Comparison of ENCODE assay signal across 30 cellular contexts in the genomic region with DNA sequence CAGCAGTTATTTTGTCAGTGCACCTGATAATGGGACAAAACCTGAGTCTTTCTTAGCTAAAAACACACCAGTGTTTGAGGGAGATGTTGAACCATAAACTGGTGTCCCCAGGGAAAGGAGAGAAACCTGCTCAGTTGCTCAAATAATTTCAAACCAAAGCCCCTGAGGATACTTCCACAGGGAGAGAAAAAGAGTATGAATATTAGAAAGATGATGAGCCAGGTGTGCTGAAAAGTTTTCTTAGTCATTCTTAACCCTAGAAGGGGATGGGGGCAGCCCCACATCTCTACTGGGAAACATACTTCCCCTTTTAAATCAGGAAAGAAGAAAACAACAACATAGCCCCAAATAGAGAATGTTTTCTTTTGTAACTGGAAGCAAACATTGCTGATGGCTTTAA. TPM values are rescaled to one million over a fixed set of nuclear protein-coding genes. Genes with fewer than 3 reads are reported as not detected.
DNase-seq lines count a peak whose midpoint lies in the region; ATAC-seq, FAIRE-seq and TF ChIP-seq lines count a peak whose summit lies in the region.
"Had no signal": no experiment of that assay in that cellular context is flagged by ENCODE, and none has a peak within 500 bp of the region (broad histone marks: within the 10 kb centered on the region; RNA-seq: fewer than 3 reads in every experiment).

No MANE protein-coding gene starts in this region.

- H3K27me3 ChIP-seq in GM12878 (replicated peaks in 1 of 2; ENCODE audit: control insufficient read depth in 2 of 2, insufficient read depth in 2 of 2, low read length in 1 of 2) (no peaks in the 10 kb centered on the region), thyroid gland (no peaks in the 10 kb centered on the region)
- H3K27me3 ChIP-seq: BE2C had no signal

- H3K9ac ChIP-seq in GM12878 (ENCODE audit: control insufficient read depth, insufficient read depth, low read length): no peak overlapping the region

- peak; percentile 47 for ATAC-seq in GM18858 (IDR thresholded peaks at IDR 0.05; ENCODE audit: unreplicated experiment)
- peak; percentile 66 for ATAC-seq in HG02588 (IDR thresholded peaks at IDR 0.05; ENCODE audit: unreplicated experiment)
- peak; percentile 74 for ATAC-seq in GM12878
- ATAC-seq in HG03565 (IDR thresholded peaks at IDR 0.05; ENCODE audit: unreplicated experiment): no peak
- ATAC-seq in HG02852 (IDR thresholded peaks at IDR 0.05; ENCODE audit: unreplicated experiment): no peak
- ATAC-seq: activated CD8-positive, alpha-beta memory T cell treated with anti-CD3 and anti-CD28 coated beads, Interleukin-2, amount 10 ng/mL, durations not matched to agents 7 days and 5 days; activated naive CD4-positive, alpha-beta T cell treated with anti-CD3 and anti-CD28 coated beads, Interleukin-2, amount 50 U/mL, for 72 hours had no signal

- SMC1A ChIA-PET in GM12878 (lab: Charles Lee; ENCODE audit: uncharacterized antibody, unreplicated experiment): interaction anchor here (0.7 to 2.6 kb wide), 2 partner anchors 8 to 21 kb away, joined by 3 to 10 read pairs; no protein-coding TSS in a partner anchor

- no peak for FAIRE-seq in GM12878 (lab: Jason Lieb, UNC)
- FAIRE-seq: A549, RCC 7860 had no signal

- RAD21 ChIA-PET in GM12878 (lab: Charles Lee; ENCODE audit: unreplicated experiment): interaction anchor here (1.3 to 1.9 kb wide), 2 partner anchors 21 to 23 kb away, joined by 4 read pairs; no protein-coding TSS in a partner anchor

- no peak for TF ChIP-seq EP300 in GM12878 (IDR thresholded peaks at IDR 0.05; ENCODE audit: borderline replicate concordance in 1 of 2, control insufficient read depth in 1 of 2, low read depth in 2 of 2, low read length in 2 of 2)

- H3K4me3 ChIP-seq in GM12878 (no peak overlapping the region), thyroid gland (replicated peaks in 1 of 3) (no peak overlapping the region)
- H3K4me3 ChIP-seq: A549, tibial artery had no signal

- H3K4me2 ChIP-seq in GM12878 (ENCODE audit: control insufficient read depth, insufficient read depth): peak overlapping the region; percentile 31
- H3K4me2 ChIP-seq: A549 had no signal

- H3K4me1 ChIP-seq in GM12878 (ENCODE audit: control insufficient read depth, insufficient read depth, low read length): peaks cover 12% of the 10 kb centered on the region
- no peaks in the 10 kb centered on the region for H3K4me1 ChIP-seq in thyroid gland
- H3K4me1 ChIP-seq: A549, BE2C, tibial artery had no signal

- no peaks in the 10 kb centered on the region for H3K79me2 ChIP-seq in GM12878 (ENCODE audit: control insufficient read depth, insufficient read depth, low read length)

- no peak for TF ChIP-seq RAD21 in GM12878 (IDR thresholded peaks at IDR 0.05; ENCODE audit: insufficient read depth, low read depth, low read length)

- TF ChIP-seq POLR2A in GM12878 (IDR thresholded peaks at IDR 0.05; ENCODE audit: low read depth, low read length) (no peak), thyroid gland (IDR thresholded peaks at IDR 0.05) (no peak)

- H3K27ac ChIP-seq in 22Rv1 (peak overlapping the region; percentile 27), GM12878 (ENCODE audit: control insufficient read depth, insufficient read depth) (peak overlapping the region; percentile 22), thyroid gland (no peak overlapping the region)
- H3K27ac ChIP-seq: A549, tibial artery had no signal

- H3K9me3 ChIP-seq in GM12878 (replicated peaks; ENCODE audit: control insufficient read depth, insufficient read depth, low read length) (no peaks in the 10 kb centered on the region), thyroid gland (no peaks in the 10 kb centered on the region)
- H3K9me3 ChIP-seq: A549, BE2C, tibial artery had no signal

- in situ Hi-C loops in GM12878 (cut with MboI): no loop called here

- TF ChIP-seq CTCF in 22Rv1 (IDR thresholded peaks at IDR 0.05): no peak
- TF ChIP-seq CTCF in GM12878 (IDR thresholded peaks at IDR 0.05 in 2 of 3, conservative IDR thresholded peaks at IDR 0.05 in 1 of 3; ENCODE audit: control insufficient read depth in 2 of 3, extremely low read depth in 1 of 3, insufficient read depth in 1 of 3, low read depth in 3 of 3, low read length in 3 of 3): no peak
- no peak for TF ChIP-seq CTCF in thyroid gland (IDR thresholded peaks at IDR 0.05)

- no peaks in the 10 kb centered on the region for H4K20me1 ChIP-seq in GM12878 (ENCODE audit: control insufficient read depth, insufficient read depth)

- intact Hi-C loops in GM12878 (cut with micrococcal nuclease; ENCODE audit: unreplicated experiment) (no loop called here), thyroid gland (cut with DNase I) (no loop called here)

- H3K36me3 ChIP-seq in GM12878 (ENCODE audit: control insufficient read depth in 2 of 2, insufficient read depth in 2 of 2, low read length in 1 of 2): no peaks in the 10 kb centered on the region
- H3K36me3 ChIP-seq in thyroid gland: no peaks in the 10 kb centered on the region
- H3K36me3 ChIP-seq: tibial artery had no signal

- CTCF ChIA-PET in GM12878 (lab: Yijun Ruan, JAX): interaction anchor here (0.6 to 2.6 kb wide), 2 partner anchors 57 to 123 kb away, joined by 3 to 8 read pairs; no protein-coding TSS in a partner anchor

- BruUV-seq in GM12878 (replicated peaks; lab: Mats Ljungman, UMichigan): no TSS peak

- DNase-seq in GM12878 (ENCODE audit: low read depth, low spot score) (no peak), thyroid gland (no peak), GM19240 (ENCODE audit: insufficient read length, low spot score) (no peak)
- DNase-seq: activated CD4-positive, alpha-beta T cell treated with anti-CD3 and anti-CD28 coated beads, Interleukin-2, amount 10 ng/mL, durations not matched to agents 24 days and 14 days; activated CD8-positive, alpha-beta memory T cell treated with anti-CD3 and anti-CD28 coated beads, Interleukin-2, amount 10 ng/mL, durations not matched to agents 7 days and 5 days; aorta; BE2C; dermis blood vessel endothelial cell; EL; IMR-90; mammary epithelial cell; NCI-H1105; NCI-H2081 treated with DMSO at 0.1 percent for 48 hours; NCI-H510A; occipital lobe; stimulated activated CD4-positive, alpha-beta T cell treated with anti-CD3 and anti-CD28 coated beads, Interleukin-2, amount 100 ng/mL, for 48 hours; T-helper 2 cell; tibial artery had no signal

- H2AFZ ChIP-seq in GM12878 (ENCODE audit: control insufficient read depth, low read depth, low read length): peak overlapping the region; percentile 49

- POLR2A ChIA-PET in GM12878 (lab: Charles Lee): no interaction called here

RNA-seq across cellular contexts. Expression of a gene that starts 30.3 kb away (rescaled TPM):
- total RNA-seq in GM12878 (2013; cell fraction: nucleolus; rRNA removed): 53.0 and 64.6 TPM in 2 replicates
- total RNA-seq in GM12878 (2014; rRNA removed) (28.5 and 29.2 TPM in 2 replicates), GM12878 (2014; rRNA removed; fragmentation: Illumina TruSeq; extraction: Trizol) (24.8 and 26.5 TPM in 2 replicates), GM12878 (2021) (38.7 and 41.9 TPM in 2 replicates), thyroid gland (10 to 100 TPM; 59.5 to 94.2 (median 72.2) TPM)
- 14.9 TPM for polyA plus RNA-seq in GM12878 (2011; ENCODE audit: low read depth)
- polyA plus RNA-seq in GM12878 (2011; rRNA removed) (27.8 and 38.2 TPM in 2 replicates), GM12878 (2014; fragmentation: Illumina TruSeq; extraction: Trizol) (37.2 and 42.0 TPM in 2 replicates), GM12878 (2014; fragmentation: Nextera tagmentation; extraction: Ambion mirVana) (10 to 100 TPM in 1 of 2 experiments, 1 to 10 TPM in 1; 5.7 to 11.5 TPM), GM12878 (2014; rRNA removed) (30.5 and 34.5 TPM in 2 replicates), GM12878 (2016; fragmentation: Nextera tagmentation; extraction: Ambion mirVana) (1 to 10 TPM; 7.4 to 9.3 TPM)
- 30.3 and 30.4 TPM in 2 replicates for polyA plus RNA-seq in GM12878 (2011; cell fraction: cytosol; rRNA removed)
- 27.5 and 28.0 TPM in 2 replicates for polyA plus RNA-seq in GM12878 (2011; cell fraction: nucleus; rRNA removed)
- polyA plus RNA-seq in GM12878 (2012): 27.9 and 28.1 TPM in 2 replicates
- polyA minus RNA-seq in GM12878 (2011; rRNA and poly(A)+ RNA removed): 165 and 166 TPM in 2 replicates
- 22.9 and 25.5 TPM in 2 replicates for polyA minus RNA-seq in GM12878 (2011; cell fraction: cytosol; rRNA and poly(A)+ RNA removed)
- 22.7 and 43.4 TPM in 2 replicates for polyA minus RNA-seq in GM12878 (2011; cell fraction: nucleus; rRNA and poly(A)+ RNA removed)

RNA-seq across cellular contexts. Expression of a gene that starts 50.6 kb away (rescaled TPM):
- not detected in 2 replicates for total RNA-seq in GM12878 (2013; cell fraction: nucleolus; rRNA removed)
- not detected in 2 replicates for total RNA-seq in GM12878 (2014; rRNA removed)
- total RNA-seq in GM12878 (2014; rRNA removed; fragmentation: Illumina TruSeq; extraction: Trizol): not detected in 2 replicates
- not detected in 2 replicates for total RNA-seq in GM12878 (2021)
- not detected for polyA plus RNA-seq in GM12878 (2011; ENCODE audit: low read depth)
- 0.08 TPM in 1 of 2 replicates, not detected in the other for polyA plus RNA-seq in GM12878 (2011; rRNA removed)
- polyA plus RNA-seq in GM12878 (2011; cell fraction: cytosol; rRNA removed): 0.15 and 0.19 TPM in 2 replicates
- 0.85 TPM in 2 replicates for polyA plus RNA-seq in GM12878 (2011; cell fraction: nucleus; rRNA removed)
- not detected in 2 replicates for polyA plus RNA-seq in GM12878 (2012)
- not detected in 2 replicates for polyA plus RNA-seq in GM12878 (2014; fragmentation: Illumina TruSeq; extraction: Trizol)
- not detected for polyA plus RNA-seq in GM12878 (2014; fragmentation: Nextera tagmentation; extraction: Ambion mirVana)
- polyA plus RNA-seq in GM12878 (2014; rRNA removed): 0.17 TPM in 1 of 2 replicates, not detected in the other
- under 1 TPM in 1 of 2 experiments, not detected in 1; 0.43 TPM for polyA plus RNA-seq in GM12878 (2016; fragmentation: Nextera tagmentation; extraction: Ambion mirVana)
- 0.26 TPM in 1 of 2 replicates, not detected in the other for polyA minus RNA-seq in GM12878 (2011; rRNA and poly(A)+ RNA removed)
- polyA minus RNA-seq in GM12878 (2011; cell fraction: cytosol; rRNA and poly(A)+ RNA removed): not detected in 2 replicates
- not detected in 2 replicates for polyA minus RNA-seq in GM12878 (2011; cell fraction: nucleus; rRNA and poly(A)+ RNA removed)
- not detected for total RNA-seq in thyroid gland
- total RNA-seq: activated CD8-positive, alpha-beta memory T cell treated with anti-CD3 and anti-CD28 coated beads, Interleukin-2, amount 10 ng/mL, durations not matched to agents 7 days and 5 days; activated naive CD4-positive, alpha-beta T cell treated with anti-CD3 and anti-CD28 coated beads, Interleukin-2, amount 50 U/mL, for 72 hours; activated T-helper 1 cell treated with anti-CD3 and anti-CD28 coated beads, Interleukin-12 subunit alpha, Interleukin-12 subunit beta, Interleukin-2, Interleukin-4 antibody, amounts not matched to agents 30 ng/mL and 10 ng/mL and 1 ng/mL, durations not matched to agents 14 hours and 24 hours and 36 hours; aorta; cardiac septum; dermis blood vessel endothelial cell; glomerular endothelial cell; IMR-90; mammary epithelial cell; occipital lobe; renal cortical epithelial cell had no signal
- polyA plus RNA-seq: aorta, mammary epithelial cell had no signal

RNA-seq across cellular contexts. Expression of a gene that starts 58.0 kb away (rescaled TPM):
- total RNA-seq in GM12878 (2013; cell fraction: nucleolus; rRNA removed): 6.9 and 11.1 TPM in 2 replicates
- total RNA-seq in GM12878 (2014; rRNA removed): 146 and 149 TPM in 2 replicates
- 102 and 106 TPM in 2 replicates for total RNA-seq in GM12878 (2014; rRNA removed; fragmentation: Illumina TruSeq; extraction: Trizol)
- total RNA-seq in GM12878 (2021): 113 and 118 TPM in 2 replicates
- 16.8 TPM for polyA plus RNA-seq in GM12878 (2011; ENCODE audit: low read depth)
- polyA plus RNA-seq in GM12878 (2011; rRNA removed): 39.6 and 84.5 TPM in 2 replicates
- polyA plus RNA-seq in GM12878 (2011; cell fraction: cytosol; rRNA removed): 149 and 172 TPM in 2 replicates
- 69.2 and 88.2 TPM in 2 replicates for polyA plus RNA-seq in GM12878 (2011; cell fraction: nucleus; rRNA removed)
- 54.8 and 56.4 TPM in 2 replicates for polyA plus RNA-seq in GM12878 (2012)
- 78.2 and 171 TPM in 2 replicates for polyA plus RNA-seq in GM12878 (2014; fragmentation: Illumina TruSeq; extraction: Trizol)
- polyA plus RNA-seq in GM12878 (2014; fragmentation: Nextera tagmentation; extraction: Ambion mirVana): 10 to 100 TPM; 19.7 to 49.6 TPM
- polyA plus RNA-seq in GM12878 (2014; rRNA removed): 127 and 145 TPM in 2 replicates
- 10 to 100 TPM; 13.0 to 13.2 TPM for polyA plus RNA-seq in GM12878 (2016; fragmentation: Nextera tagmentation; extraction: Ambion mirVana)
- polyA minus RNA-seq in GM12878 (2011; rRNA and poly(A)+ RNA removed): 38.4 and 70.9 TPM in 2 replicates
- polyA minus RNA-seq in GM12878 (2011; cell fraction: cytosol; rRNA and poly(A)+ RNA removed): 14.9 and 23.0 TPM in 2 replicates
- 6.9 and 9.1 TPM in 2 replicates for polyA minus RNA-seq in GM12878 (2011; cell fraction: nucleus; rRNA and poly(A)+ RNA removed)
- total RNA-seq in thyroid gland: 10 to 100 TPM in 3 of 4 donors, 1 to 10 TPM in 1; 9.0 to 27.3 (median 20.7) TPM

Comparison
In these comparisons a context has a peak if more than half of its experiments do, and no peak if none do; other contexts are left out.
1. H3K27ac ChIP-seq: peak in 22Rv1 (single experiment) and GM12878 (single experiment); none in thyroid gland (0 of 3).
2. ATAC-seq: peak in GM18858 (single experiment), HG02588 (single experiment) and GM12878 (single experiment); none in HG03565 (single experiment) and HG02852 (single experiment).